ENCODE assay signal across 1 cellular context in genomic region chr17:65027305-65027704, GRCh38.
TF ChIP-seq lines count a peak whose summit lies in the region.

No MANE protein-coding gene starts in this region.

TF ChIP-seq in GM12878, 131 proteins besides CTCF, POLR2A, EP300 and RAD21 (continued from another document):
- TF ChIP-seq BCLAF1 (IDR thresholded peaks at IDR 0.05), result no peak
- TF ChIP-seq ATF2 (IDR thresholded peaks at IDR 0.05; ENCODE audit: low read length), result peak; percentile 82
- peak; percentile 43 for TF ChIP-seq SKIL (IDR thresholded peaks at IDR 0.05; ENCODE audit: low read depth, poor library complexity, severe bottlenecking)
- TF ChIP-seq BACH1 (IDR thresholded peaks at IDR 0.05; ENCODE audit: borderline replicate concordance), result 0 out of 2 replicates have a peak, but pooled peaks have one; percentile 35
- TF ChIP-seq ZNF274 (IDR thresholded peaks at IDR 0.05; ENCODE audit: insufficient read depth, insufficient read length), result no peak
- TF ChIP-seq ASH2L (IDR thresholded peaks at IDR 0.05; ENCODE audit: borderline replicate concordance, low read depth), result no peak
- TF ChIP-seq FOS (IDR thresholded peaks at IDR 0.05; ENCODE audit: borderline replicate concordance, extremely low read depth, insufficient read length), result no peak
- 0 out of 2 replicates have a peak, but pooled peaks have one; percentile 69 for TF ChIP-seq MEF2A (IDR thresholded peaks at IDR 0.05; ENCODE audit: insufficient read depth, low read depth, low read length)
- TF ChIP-seq CEBPZ (IDR thresholded peaks at IDR 0.05; ENCODE audit: low read depth, low read length), result no peak
- no peak for TF ChIP-seq NR2C1 (IDR thresholded peaks at IDR 0.05)
- TF ChIP-seq NFYA (IDR thresholded peaks at IDR 0.05; ENCODE audit: borderline replicate concordance, low read depth, low read length), result no peak
- no peak for TF ChIP-seq HDGF (IDR thresholded peaks at IDR 0.05)
- no peak for TF ChIP-seq ZNF622 (IDR thresholded peaks at IDR 0.05)
- no peak for TF ChIP-seq HDAC2 (IDR thresholded peaks at IDR 0.05)
- TF ChIP-seq JUND (IDR thresholded peaks at IDR 0.05; ENCODE audit: low read depth, low read length), result peak; percentile 79; the same call in 1 of the 2 replicates
- no peak for TF ChIP-seq CUX1 (IDR thresholded peaks at IDR 0.05; ENCODE audit: insufficient replicate concordance, low read depth, low read length)
- peak; percentile 59; the same call in 1 of the 2 replicates for TF ChIP-seq CREM (IDR thresholded peaks at IDR 0.05; ENCODE audit: low read depth)
- no peak for TF ChIP-seq IRF3 (IDR thresholded peaks at IDR 0.05)
- peak; percentile 66; the same call in 1 of the 2 replicates for TF ChIP-seq CBFB (IDR thresholded peaks at IDR 0.05; ENCODE audit: low read depth)
- TF ChIP-seq ESRRA (IDR thresholded peaks at IDR 0.05; ENCODE audit: low read length), result no peak
- peak; percentile 97 for TF ChIP-seq ZNF217 (IDR thresholded peaks at IDR 0.05)
- TF ChIP-seq MTA3 (IDR thresholded peaks at IDR 0.05; ENCODE audit: borderline replicate concordance, low read length), result no peak; the same call in 1 of the 2 replicates
- no peak for TF ChIP-seq HSF1 (IDR thresholded peaks at IDR 0.05; ENCODE audit: low read depth, low read length)
- TF ChIP-seq SMARCA5 (IDR thresholded peaks at IDR 0.05), result no peak
- no peak for TF ChIP-seq ETV6 (conservative IDR thresholded peaks at IDR 0.05 in 1 of 2, IDR thresholded peaks at IDR 0.05 in 1 of 2; ENCODE audit: borderline replicate concordance in 1 of 2, low read depth in 1 of 2)
- peak; percentile 84 for TF ChIP-seq NFIC (IDR thresholded peaks at IDR 0.05; ENCODE audit: low read depth, low read length)
- TF ChIP-seq ZBTB40 (IDR thresholded peaks at IDR 0.05; ENCODE audit: borderline replicate concordance), result no peak
- no peak for TF ChIP-seq ZSCAN29 (IDR thresholded peaks at IDR 0.05)
- no peak for TF ChIP-seq PAX8 (IDR thresholded peaks at IDR 0.05)
- no peak for TF ChIP-seq ATF3 (IDR thresholded peaks at IDR 0.05; ENCODE audit: borderline replicate concordance, extremely low read depth, low read depth, low read length)
- peak; percentile 61; the same call in 1 of the 2 replicates for TF ChIP-seq FOXM1 (IDR thresholded peaks at IDR 0.05; ENCODE audit: low read depth, low read length)
- no peak for TF ChIP-seq PAX5 (IDR thresholded peaks at IDR 0.05; ENCODE audit: borderline replicate concordance, low read depth, low read length)
- TF ChIP-seq RUNX3 (IDR thresholded peaks at IDR 0.05; ENCODE audit: low read length), result peak; percentile 83
TF ChIP-seq in GM12878: peak in this region for 31.
